ENCODE assay signal across 1 cellular context in genomic region chr13:27168870-27169525, GRCh38.
TF ChIP-seq lines count a peak whose summit lies in the region.

No MANE protein-coding gene starts in this region.

TF ChIP-seq in liver, 16 proteins besides CTCF, POLR2A, EP300 and RAD21 (continued from another document):
- TF ChIP-seq NR2F2 (IDR thresholded peaks at IDR 0.05) (no peak), HNF4G (IDR thresholded peaks at IDR 0.05) (no peak), MAX (IDR thresholded peaks at IDR 0.05) (no peak), YY1 (IDR thresholded peaks at IDR 0.05) (no peak), FOXA1 (IDR thresholded peaks at IDR 0.05) (no peak), EGR1 (IDR thresholded peaks at IDR 0.05; ENCODE audit: low read depth in 2 of 2) (no peak)
